Comparison of ENCODE assay signal across 21 cellular contexts in genomic region chr3:44047796-44048195, GRCh38.
A peak's percentile ranks its signal among the peaks of the same experiment; 100 is the strongest.
DNase-seq lines count a peak whose midpoint lies in the region; ATAC-seq, FAIRE-seq and TF ChIP-seq lines count a peak whose summit lies in the region.
"Had no signal": no experiment of that assay in that cellular context is flagged by ENCODE, and none has a peak within 500 bp of the region (broad histone marks: within the 10 kb centered on the region; RNA-seq: fewer than 3 reads in every experiment).

No MANE protein-coding gene starts in this region.

- no peak for TF ChIP-seq RAD21 in A549 (conservative IDR thresholded peaks at IDR 0.05 in 1 of 2, IDR thresholded peaks at IDR 0.05 in 1 of 2)

- peaks cover 3% of the 10 kb centered on the region for H3K79me1 ChIP-seq in trophoblast cell (ENCODE audit: low read length)

- H3K9me3 ChIP-seq in A549 (no peaks in the 10 kb centered on the region), keratinocyte (ENCODE audit: control insufficient read depth, low read depth, low read length) (no peaks in the 10 kb centered on the region), trophoblast cell (ENCODE audit: insufficient read depth, low read depth, low read length) (peaks cover 2% of the 10 kb centered on the region)
- H3K9me3 ChIP-seq: HAP-1 had no signal

- no peak for TF ChIP-seq EP300 in A549 (IDR thresholded peaks at IDR 0.05)

- H3K79me2 ChIP-seq in keratinocyte (ENCODE audit: control insufficient read depth, insufficient read depth, low read length) = no peaks in the 10 kb centered on the region
- H3K79me2 ChIP-seq in trophoblast cell (ENCODE audit: control insufficient read depth, insufficient read depth, low read length, poor library complexity) = no peaks in the 10 kb centered on the region

- H2AFZ ChIP-seq in keratinocyte (ENCODE audit: control insufficient read depth, low read length) (no peak overlapping the region), trophoblast cell (ENCODE audit: insufficient read depth, low read length, poor library complexity) (no peak overlapping the region)

- no peak overlapping the region for H4K12ac ChIP-seq in trophoblast cell (ENCODE audit: low read depth, low read length)

- no peak overlapping the region for H2AK5ac ChIP-seq in trophoblast cell (ENCODE audit: low read length)

- no peak overlapping the region for H4K8ac ChIP-seq in trophoblast cell (ENCODE audit: low read depth, low read length)

- peaks cover 25% of the 10 kb centered on the region for H3K4me1 Mint-ChIP-seq in WTC11
- H3K4me1 Mint-ChIP-seq: CD8-positive, alpha-beta memory T cell had no signal

- H3K18ac ChIP-seq in trophoblast cell (ENCODE audit: low read length) = no peak overlapping the region

- H3K27me3 ChIP-seq in keratinocyte (ENCODE audit: control insufficient read depth, extremely low read depth, insufficient read depth, low read length) (no peaks in the 10 kb centered on the region), trophoblast cell (ENCODE audit: insufficient read depth, low read length) (no peaks in the 10 kb centered on the region)

- DNase-seq in A549 (ENCODE audit: low read depth in 1 of 2, low spot score in 1 of 2) = no peak
- no peak for DNase-seq in WTC11 (ENCODE audit: low spot score)
- DNase-seq in keratinocyte (ENCODE audit: low read depth, low spot score) = no peak
- peak; percentile 11 to 77 for DNase-seq in trophoblast cell
- DNase-seq in GM13976 (ENCODE audit: low spot score) = no peak
- no peak for DNase-seq in NCI-H345 (lab: John Stamatoyannopoulos, UW)
- no peak for DNase-seq in stimulated activated naive CD8-positive, alpha-beta T cell treated with anti-CD3 and anti-CD28 coated beads, Interleukin-15, Interleukin-2, amounts not matched to agents 100 U/mL and 50 U/mL, for 24 hours
- DNase-seq: 8988T; CD8-positive, alpha-beta memory T cell; KG1; NCI-H1092 treated with DMSO at 0.1 percent for 48 hours; NCI-H1436 treated with DMSO at 0.1 percent for 48 hours; NCI-H1930; NCI-H446; NCI-H526; OCI-M1 had no signal

- TF ChIP-seq POLR2A in A549 (IDR thresholded peaks at IDR 0.05; ENCODE audit: low read length) = no peak

- no peaks in the 10 kb centered on the region for H4K20me1 ChIP-seq in keratinocyte (ENCODE audit: control insufficient read depth, extremely low read depth, insufficient read depth, low read length)

- H3K9ac ChIP-seq in keratinocyte (ENCODE audit: control insufficient read depth, extremely low read depth, insufficient read depth, low read length) = no peak overlapping the region
- H3K9ac ChIP-seq in trophoblast cell (ENCODE audit: low read length) = no peak overlapping the region

- dilution Hi-C loops in keratinocyte (cut with MboI; ENCODE audit: extremely low pct_ligation_motif_present, low sequenced_read_pairs) = no loop called here

- in situ Hi-C loops in GM13976 (cut with MboI; ENCODE audit: low sequenced_read_pairs, unreplicated experiment) = no loop called here

- no peak overlapping the region for H3K23ac ChIP-seq in trophoblast cell (ENCODE audit: low read length)

- H3K4me3 ChIP-seq in A549 = no peak overlapping the region
- no peak overlapping the region for H3K4me3 ChIP-seq in keratinocyte (ENCODE audit: control insufficient read depth in 2 of 3, extremely low read depth in 1 of 3, insufficient read depth in 2 of 3, low read depth in 1 of 3, low read length in 3 of 3)
- no peak overlapping the region for H3K4me3 ChIP-seq in trophoblast cell (ENCODE audit: low read depth, low read length)
- H3K4me3 ChIP-seq: HAP-1 had no signal

- no peak overlapping the region for H4K91ac ChIP-seq in trophoblast cell (ENCODE audit: low read depth, low read length)

- no peak overlapping the region for H3K14ac ChIP-seq in trophoblast cell (ENCODE audit: low read length)

- H3K9me3 Mint-ChIP-seq in WTC11 = 0 out of 2 replicates have a peak, but pooled peaks cover 6% of the 10 kb centered on the region
- H3K9me3 Mint-ChIP-seq: CD8-positive, alpha-beta memory T cell had no signal

- H3K4me2 ChIP-seq in A549 (peak overlapping the region; percentile 19; the same call in 1 of the 3 replicates), keratinocyte (ENCODE audit: control insufficient read depth, extremely low read depth, insufficient read depth, low read depth, low read length) (peak overlapping the region; percentile 23), trophoblast cell (ENCODE audit: low read length) (peak overlapping the region; percentile 47)

- H3K36me3 ChIP-seq in keratinocyte (ENCODE audit: control insufficient read depth in 2 of 2, extremely low read depth in 1 of 2, insufficient read depth in 2 of 2, low read length in 2 of 2) = peaks cover 0 to 3% of the 10 kb centered on the region in 2 experiments
- H3K36me3 ChIP-seq in trophoblast cell (ENCODE audit: control insufficient read depth in 1 of 2, insufficient read depth in 2 of 2, low read length in 2 of 2) = no peaks in the 10 kb centered on the region
- H3K36me3 ChIP-seq: HAP-1 had no signal

- H3K27me3 Mint-ChIP-seq in WTC11 (ENCODE audit: low read depth) = no peaks in the 10 kb centered on the region

- no peaks in the 10 kb centered on the region for H3K36me3 Mint-ChIP-seq in WTC11
- H3K36me3 Mint-ChIP-seq: CD8-positive, alpha-beta memory T cell had no signal

- no peaks in the 10 kb centered on the region for H3K9me1 ChIP-seq in keratinocyte (ENCODE audit: control insufficient read depth, extremely low read depth, insufficient read depth, low read length)

- H2BK12ac ChIP-seq in trophoblast cell (ENCODE audit: low read length) = no peak overlapping the region

- no peak for FAIRE-seq in A549 (lab: Jason Lieb, UNC)
- FAIRE-seq in keratinocyte (lab: Jason Lieb, UNC) = no peak
- FAIRE-seq: HTR-8/SVneo had no signal

- no peak overlapping the region for H2BK5ac ChIP-seq in trophoblast cell (ENCODE audit: low read depth, low read length, poor library complexity)

- POLR2A ChIA-PET in A549 (lab: Yijun Ruan, JAX) = no interaction called here
- POLR2A ChIA-PET in WTC11 (lab: Charles Lee) = no interaction called here

- H3K4me1 ChIP-seq in A549 = peaks cover 30% of the 10 kb centered on the region
- H3K4me1 ChIP-seq in keratinocyte (ENCODE audit: control insufficient read depth, extremely low read depth, insufficient read depth, low read length) = peaks cover 7% of the 10 kb centered on the region
- peaks cover 14 to 16% of the 10 kb centered on the region in 2 experiments for H3K4me1 ChIP-seq in trophoblast cell (ENCODE audit: control insufficient read depth in 1 of 2, insufficient read depth in 2 of 2, low read length in 2 of 2)
- H3K4me1 ChIP-seq: HAP-1 had no signal

- H3K27ac Mint-ChIP-seq in WTC11 = 0 out of 2 replicates have a peak overlapping the region, but pooled peaks have one; percentile 37
- H3K27ac Mint-ChIP-seq: CD8-positive, alpha-beta memory T cell had no signal

- no peak overlapping the region for H3K4ac ChIP-seq in trophoblast cell (ENCODE audit: low read depth, low read length)

- CTCF ChIA-PET in A549 (lab: Yijun Ruan, JAX) (no interaction called here), WTC11 (lab: Charles Lee) (no interaction called here)

- no peak overlapping the region for H3K4me3 Mint-ChIP-seq in WTC11
- H3K4me3 Mint-ChIP-seq: CD8-positive, alpha-beta memory T cell had no signal

- no peak for TF ChIP-seq CTCF in A549 (IDR thresholded peaks at IDR 0.05)
- TF ChIP-seq CTCF in WTC11 (IDR thresholded peaks at IDR 0.05) = no peak
- no peak for TF ChIP-seq CTCF in keratinocyte (optimal IDR thresholded peaks at IDR 0.05 in 1 of 3, IDR thresholded peaks at IDR 0.05 in 1 of 3, conservative IDR thresholded peaks at IDR 0.05 in 1 of 3; ENCODE audit: extremely low read depth in 1 of 3, insufficient read depth in 2 of 3, low read length in 3 of 3)
- TF ChIP-seq CTCF in GM13976 (IDR thresholded peaks at IDR 0.05; ENCODE audit: borderline replicate concordance, control extremely low read depth, extremely low read depth, insufficient read depth, missing control alignments) = no peak

- ATAC-seq in A549 (no peak), WTC11 (no peak), GM21717 (IDR thresholded peaks at IDR 0.05; ENCODE audit: unreplicated experiment) (no peak)
- no peak for ATAC-seq in stimulated activated naive CD8-positive, alpha-beta T cell treated with anti-CD3 and anti-CD28 coated beads, Interleukin-15, Interleukin-2, amounts not matched to agents 100 U/mL and 50 U/mL, for 24 hours
- ATAC-seq: Right ventricle myocardium inferior had no signal

- no peak overlapping the region for H3K27ac ChIP-seq in A549
- H3K27ac ChIP-seq in keratinocyte (ENCODE audit: control insufficient read depth, insufficient read depth, low read length) = no peak overlapping the region
- peak overlapping the region; percentile 43 for H3K27ac ChIP-seq in trophoblast cell (ENCODE audit: low read depth, low read length)
- H3K27ac ChIP-seq: C4-2B had no signal

- WGBS in A549 (ENCODE audit: missing lambda C conversion rate) = 69% methylated on average over 3 of the region's 3 CpGs
- WGBS in trophoblast cell (ENCODE audit: extremely low coverage, insufficient coverage, insufficient read length) = no CpG with 5 or more reads among the region's 3 CpGs

- no peak overlapping the region for H2BK120ac ChIP-seq in trophoblast cell (ENCODE audit: insufficient read depth, low read length, poor library complexity)

TF ChIP-seq in A549, 52 proteins besides CTCF, POLR2A, EP300 and RAD21 (continues in another document):
- no peak for TF ChIP-seq FOXS1 (CRISPR knock-in tag; IDR thresholded peaks at IDR 0.05)
- TF ChIP-seq NPAS2 (CRISPR knock-in tag; IDR thresholded peaks at IDR 0.05; ENCODE audit: borderline replicate concordance) = no peak
- TF ChIP-seq RCOR1 (IDR thresholded peaks at IDR 0.05; ENCODE audit: low read depth, low read length) = no peak

TF ChIP-seq in WTC11, 78 proteins besides CTCF, POLR2A, EP300 and RAD21:
- TF ChIP-seq ZBTB43 (CRISPR knock-in tag; IDR thresholded peaks at IDR 0.05) (no peak), KAT7 (CRISPR knock-in tag; IDR thresholded peaks at IDR 0.05; ENCODE audit: borderline replicate concordance) (no peak)

Comparison
In these comparisons a context has a peak if more than half of its experiments do, and no peak if none do; other contexts are left out.
1. DNase-seq: peak in trophoblast cell (2 of 2); none in A549 (0 of 2), WTC11 (single experiment), keratinocyte (single experiment), GM13976 (single experiment), NCI-H345 (single experiment) and stimulated activated naive CD8-positive, alpha-beta T cell treated with anti-CD3 and anti-CD28 coated beads, Interleukin-15, Interleukin-2, amounts not matched to agents 100 U/mL and 50 U/mL, for 24 hours (single experiment).
2. Peak in every context shown above with its lines, with median percentiles within 50 percentile points of each other: H3K4me2 ChIP-seq.